Comparison of ENCODE assay signal across 8 cellular contexts in genomic region chr17:36534117-36534880, GRCh38. TPM values are rescaled to one million over a fixed set of nuclear protein-coding genes. Genes with fewer than 3 reads are reported as not detected.
A peak's percentile ranks its signal among the peaks of the same experiment; 100 is the strongest.
DNase-seq lines count a peak whose midpoint lies in the region; ATAC-seq lines count a peak whose summit lies in the region.

Gene MYO19 (minus strand): TSS chr17:36534868. CDS start chr17:36532538, 2,330 bp downstream.

- ATAC-seq in GM19025 (IDR thresholded peaks at IDR 0.05; ENCODE audit: low read depth, unreplicated experiment), result peak; percentile 13
- ATAC-seq in HG03439 (IDR thresholded peaks at IDR 0.05; ENCODE audit: unreplicated experiment), result peak; percentile 47
- ATAC-seq in effector memory CD8-positive, alpha-beta T cell (replicated peaks), result peak; percentile 22
- peak; percentile 27 for ATAC-seq in memory B cell (ENCODE audit: low read depth)

- peaks cover 41% of the 10 kb centered on the region for H3K36me3 Mint-ChIP-seq in activated CD4-positive, alpha-beta memory T cell treated with anti-CD3 and anti-CD28 coated beads for 36 hours
- H3K36me3 Mint-ChIP-seq in effector memory CD8-positive, alpha-beta T cell (ENCODE audit: insufficient read depth), result peaks cover 20% of the 10 kb centered on the region
- H3K36me3 Mint-ChIP-seq in memory B cell, result peaks cover 3% of the 10 kb centered on the region

- POLR2A ChIA-PET in activated CD4-positive, alpha-beta memory T cell treated with anti-CD3 and anti-CD28 coated beads for 36 hours (lab: Charles Lee), result interaction anchor here (0.7 to 4.6 kb wide), 6 partner anchors 10 to 724 kb away, joined by 3 to 59 read pairs (median 10); partner anchors contain the start of genes GGNBP2 and MRM1

- no peaks in the 10 kb centered on the region for H3K27me3 Mint-ChIP-seq in activated CD4-positive, alpha-beta memory T cell treated with anti-CD3 and anti-CD28 coated beads for 36 hours
- no peaks in the 10 kb centered on the region for H3K27me3 Mint-ChIP-seq in effector memory CD8-positive, alpha-beta T cell
- no peaks in the 10 kb centered on the region for H3K27me3 Mint-ChIP-seq in memory B cell

- intact Hi-C loops in activated CD4-positive, alpha-beta memory T cell treated with anti-CD3 and anti-CD28 coated beads for 36 hours (cut with micrococcal nuclease), result loop anchor here (2.0 kb wide), 2 partner anchors 47 to 57 kb away; partner anchors contain the start of genes DHRS11 and ZNHIT3

- H3K4me3 Mint-ChIP-seq in activated CD4-positive, alpha-beta memory T cell treated with anti-CD3 and anti-CD28 coated beads for 36 hours, result peak within 1 kb of the TSS; percentile 97
- H3K4me3 Mint-ChIP-seq in effector memory CD8-positive, alpha-beta T cell, result peak within 1 kb of the TSS; percentile 93 to 99
- H3K4me3 Mint-ChIP-seq in memory B cell, result peak within 1 kb of the TSS; percentile 92

- peak within 1 kb of the TSS; percentile 95 for H3K27ac Mint-ChIP-seq in activated CD4-positive, alpha-beta memory T cell treated with anti-CD3 and anti-CD28 coated beads for 36 hours
- H3K27ac Mint-ChIP-seq in effector memory CD8-positive, alpha-beta T cell, result peak within 1 kb of the TSS; percentile 96 to 97
- H3K27ac Mint-ChIP-seq in memory B cell, result peak within 1 kb of the TSS; percentile 98

- DNase-seq in AML-193 (lab: John Stamatoyannopoulos, UW) (peak; percentile 36 to 54), NCI-H524 treated with DMSO at 0.1 percent for 48 hours (lab: John Stamatoyannopoulos, UW) (peak; percentile 23), memory B cell (ENCODE audit: low spot score in 2 of 2) (peak in 1 of 2 donors; percentile 49)
- peak; percentile 63 for DNase-seq in activated CD4-positive, alpha-beta memory T cell treated with anti-CD3 and anti-CD28 coated beads for 36 hours
- DNase-seq in effector memory CD8-positive, alpha-beta T cell, result peak; percentile 22 to 49 (median 28)
- DNase-seq in stimulated activated CD8-positive, alpha-beta memory T cell treated with anti-CD3 and anti-CD28 coated beads, Interleukin-4, amount 100 ng/mL, for 24 hours (ENCODE audit: low read depth), result peak; percentile 31

- peaks cover 42% of the 10 kb centered on the region for H3K4me1 Mint-ChIP-seq in activated CD4-positive, alpha-beta memory T cell treated with anti-CD3 and anti-CD28 coated beads for 36 hours (ENCODE audit: low read depth)
- H3K4me1 Mint-ChIP-seq in effector memory CD8-positive, alpha-beta T cell (ENCODE audit: low read depth in 2 of 2), result peaks cover 13 to 26% of the 10 kb centered on the region in 2 donors
- H3K4me1 Mint-ChIP-seq in memory B cell, result peaks cover 14% of the 10 kb centered on the region

- no peaks in the 10 kb centered on the region for H3K9me3 Mint-ChIP-seq in activated CD4-positive, alpha-beta memory T cell treated with anti-CD3 and anti-CD28 coated beads for 36 hours
- no peaks in the 10 kb centered on the region for H3K9me3 Mint-ChIP-seq in effector memory CD8-positive, alpha-beta T cell
- no peaks in the 10 kb centered on the region for H3K9me3 Mint-ChIP-seq in memory B cell

- CTCF ChIA-PET in activated CD4-positive, alpha-beta memory T cell treated with anti-CD3 and anti-CD28 coated beads for 36 hours (lab: Charles Lee), result interaction anchor here (0.5 to 3.9 kb wide), 14 partner anchors 9 to 500 kb away, joined by 3 to 27 read pairs (median 4); partner anchors contain the start of genes GGNBP2 and MRM1

RNA-seq across cellular contexts. Expression of gene MYO19, which starts in this region (rescaled TPM):
- total RNA-seq in activated CD4-positive, alpha-beta memory T cell treated with anti-CD3 and anti-CD28 coated beads for 36 hours, result 100 to 1,000 TPM; 106 to 112 TPM
